In genomic region chr12:111685322-111685810, GRCh38 we compare ENCODE assay signal across 8 cellular contexts. TPM values are rescaled to one million over a fixed set of nuclear protein-coding genes. Genes with fewer than 3 reads are reported as not detected.
DNase-seq lines count a peak whose midpoint lies in the region; ATAC-seq, FAIRE-seq and TF ChIP-seq lines count a peak whose summit lies in the region.

No MANE protein-coding gene starts in this region.

- POLR2A ChIA-PET in AG04449 (lab: Yijun Ruan, JAX): interaction anchor here (0.7 to 1.4 kb wide), 6 partner anchors 9 to 280 kb away, joined by 3 to 4 read pairs (median 3); partner anchors contain the start of gene SH2B3

- peak overlapping the region; percentile 96 for H3K27ac Mint-ChIP-seq in astrocyte (ENCODE audit: unreplicated experiment)

- CTCF ChIA-PET in AG04449 (lab: Yijun Ruan, JAX): interaction anchor here (1.0 to 3.0 kb wide), 7 partner anchors 8 to 288 kb away, joined by 3 to 9 read pairs (median 4); no protein-coding TSS in a partner anchor

- H3K9me3 Mint-ChIP-seq in astrocyte (ENCODE audit: unreplicated experiment): no peaks in the 10 kb centered on the region

- under 1% methylated on average over 36 of the region's 36 CpGs for WGBS in HUES64
- WGBS in thymus: under 1% methylated on average over 36 of the region's 36 CpGs

- H3K4me3 ChIP-seq in AG04449 (ENCODE audit: low read depth, low read length) (peak overlapping the region; percentile 99), HUES64 (ENCODE audit: low read length) (peak overlapping the region; percentile 94), astrocyte (ENCODE audit: insufficient read depth, low read depth, low read length) (peak overlapping the region; percentile 99), left lung (peak overlapping the region; percentile 90 to 95), thymus (ENCODE audit: low read length) (peak overlapping the region; percentile 99)

- H2AFZ ChIP-seq in astrocyte (ENCODE audit: low read depth, low read length): peak overlapping the region; percentile 95

- peak overlapping the region; percentile 98 for H3K4me2 ChIP-seq in astrocyte (ENCODE audit: low read length)

- peak; percentile 9 for ATAC-seq in GM19372 (IDR thresholded peaks at IDR 0.05; ENCODE audit: low read depth, unreplicated experiment)
- ATAC-seq in left lung: peak; percentile 23

- no peaks in the 10 kb centered on the region for H3K27me3 Mint-ChIP-seq in astrocyte (ENCODE audit: low read depth, unreplicated experiment)

- H3K9ac ChIP-seq in HUES64 (ENCODE audit: low read depth, low read length) (peak overlapping the region; percentile 88), astrocyte (ENCODE audit: low read length) (peak overlapping the region; percentile 95)

- H3K4me3 Mint-ChIP-seq in astrocyte (ENCODE audit: unreplicated experiment): peak overlapping the region; percentile 99

- FAIRE-seq in astrocyte (lab: Jason Lieb, UNC) (no peak), D721Med (lab: Jason Lieb, UNC) (no peak)

- DNase-seq in AG04449 (ENCODE audit: low read depth, low spot score) (no peak), astrocyte (ENCODE audit: low read depth) (no peak), left lung (peak in 1 of 2 donors; percentile 32), KBM-7 (no peak), D721Med (ENCODE audit: insufficient read length, low spot score) (no peak)

- H3K27me3 ChIP-seq in HUES64 (ENCODE audit: insufficient read depth, low read length) (no peaks in the 10 kb centered on the region), astrocyte (ENCODE audit: insufficient read depth, low read length) (no peaks in the 10 kb centered on the region), left lung (no peaks in the 10 kb centered on the region), thymus (ENCODE audit: control insufficient read depth, insufficient read depth) (no peaks in the 10 kb centered on the region)

- peaks cover 53% of the 10 kb centered on the region for H3K79me2 ChIP-seq in astrocyte (ENCODE audit: insufficient read depth, low read length)

- H3K9me3 ChIP-seq in HUES64 (ENCODE audit: insufficient read depth, low read depth, low read length) (no peaks in the 10 kb centered on the region), astrocyte (ENCODE audit: insufficient read depth, low read depth, low read length) (no peaks in the 10 kb centered on the region), left lung (no peaks in the 10 kb centered on the region), thymus (ENCODE audit: control insufficient read depth) (no peaks in the 10 kb centered on the region)

- TF ChIP-seq CTCF in AG04449 (IDR thresholded peaks at IDR 0.05; ENCODE audit: insufficient read depth, low read length, missing control alignments): no peak
- TF ChIP-seq CTCF in astrocyte (IDR thresholded peaks at IDR 0.05; ENCODE audit: insufficient read depth, low read depth, low read length): no peak
- TF ChIP-seq CTCF in left lung (IDR thresholded peaks at IDR 0.05): no peak
- no peak for TF ChIP-seq CTCF in D721Med (IDR thresholded peaks at IDR 0.05; ENCODE audit: insufficient read depth, missing control alignments)

- intact Hi-C loops in left lung (cut with DNase I): no loop called here

- H3K36me3 ChIP-seq in HUES64 (ENCODE audit: insufficient read depth, low read length): peaks cover 29% of the 10 kb centered on the region
- peaks cover 12% of the 10 kb centered on the region for H3K36me3 ChIP-seq in astrocyte (ENCODE audit: insufficient read depth, low read length)
- peaks cover 0 to 30% of the 10 kb centered on the region in 2 donors for H3K36me3 ChIP-seq in left lung
- H3K36me3 ChIP-seq in thymus (ENCODE audit: control insufficient read depth, insufficient read depth): peaks cover 19% of the 10 kb centered on the region

- H3K36me3 Mint-ChIP-seq in astrocyte (ENCODE audit: low read depth, unreplicated experiment): peaks cover 6% of the 10 kb centered on the region

- in situ Hi-C loops in KBM-7 (cut with MboI; ENCODE audit: low pct_unique_long_range_greater_than_20kb, low sequenced_read_pairs): no loop called here

- 0 out of 2 replicates have a peak, but pooled peaks cover 6% of the 10 kb centered on the region for H3K4me1 ChIP-seq in HUES64 (ENCODE audit: insufficient read depth, low read length)
- H3K4me1 ChIP-seq in astrocyte (ENCODE audit: insufficient read depth, low read length): peaks cover 18% of the 10 kb centered on the region
- peaks cover 14 to 32% of the 10 kb centered on the region in 2 donors for H3K4me1 ChIP-seq in left lung
- H3K4me1 ChIP-seq in thymus (ENCODE audit: control insufficient read depth, insufficient read depth, low read length): peaks cover 10% of the 10 kb centered on the region

- peaks cover 23% of the 10 kb centered on the region for H4K20me1 ChIP-seq in astrocyte (ENCODE audit: insufficient read depth, low read length)

- peak overlapping the region; percentile 31 for H3K27ac ChIP-seq in HUES64 (ENCODE audit: low read depth, low read length)
- H3K27ac ChIP-seq in astrocyte (ENCODE audit: low read depth, low read length): peak overlapping the region; percentile 76
- H3K27ac ChIP-seq in left lung: peak overlapping the region; percentile 71 to 87
- peak overlapping the region; percentile 93 for H3K27ac ChIP-seq in thymus (ENCODE audit: low read depth)

- H3K4me1 Mint-ChIP-seq in astrocyte (ENCODE audit: low read depth, unreplicated experiment): peaks cover 14% of the 10 kb centered on the region

RNA-seq across cellular contexts. Expression of gene BRAP, which starts 0.4 kb away (rescaled TPM):
- 14.9 TPM for polyA plus RNA-seq in HUES64 (2013, experiment 1 of 2)
- 17.2 TPM for polyA plus RNA-seq in HUES64 (2013, experiment 2 of 2)
- total RNA-seq in astrocyte (24.8 and 26.3 TPM in 2 replicates), left lung (10 to 100 TPM; 15.2 to 15.3 TPM)
- polyA plus RNA-seq in thymus: 11.3 TPM

RNA-seq across cellular contexts. Expression of gene ACAD10, which starts 0.5 kb away (rescaled TPM):
- 10.3 TPM for polyA plus RNA-seq in HUES64 (2013, experiment 1 of 2)
- polyA plus RNA-seq in HUES64 (2013, experiment 2 of 2): 13.3 TPM
- total RNA-seq in astrocyte (16.9 and 18.7 TPM in 2 replicates), left lung (10 to 100 TPM; 19.8 to 23.3 TPM)
- polyA plus RNA-seq in thymus: 22.4 TPM

Comparison
In these comparisons a context has a peak if more than half of its experiments do, and no peak if none do; other contexts are left out.
1. H3K27ac ChIP-seq: peak in every context shown above with its lines; median percentile 93 in thymus; 79 in left lung; 76 in astrocyte; 31 in HUES64.